ENCODE assay signal across 32 cellular contexts in genomic region chr11:57202282-57202681, GRCh38. TPM values are rescaled to one million over a fixed set of nuclear protein-coding genes. Genes with fewer than 3 reads are reported as not detected.
DNase-seq lines count a peak whose midpoint lies in the region; ATAC-seq and TF ChIP-seq lines count a peak whose summit lies in the region.
"Had no signal": no experiment of that assay in that cellular context is flagged by ENCODE, and none has a peak within 500 bp of the region (broad histone marks: within the 10 kb centered on the region; RNA-seq: fewer than 3 reads in every experiment).

No MANE protein-coding gene starts in this region.

- H3K9me3 ChIP-seq in suprapubic skin = no peaks in the 10 kb centered on the region
- H3K9me3 ChIP-seq: ovary, right lobe of liver, testis had no signal

- no peaks in the 10 kb centered on the region for H3K9me3 Mint-ChIP-seq in natural killer cell treated with Interleukin-12 subunit alpha and Interleukin-12 subunit beta and Interleukin-15 and Interleukin-18, amount 100 ng/mL, for 72 hours
- H3K9me3 Mint-ChIP-seq: CD4-positive, CD25-positive, alpha-beta regulatory T cell; effector memory CD8-positive, alpha-beta T cell; natural killer cell had no signal

- TF ChIP-seq CTCF in suprapubic skin (IDR thresholded peaks at IDR 0.05) = no peak

- 90% methylated on average over 2 of the region's 10 CpGs for WGBS in suprapubic skin

- H3K36me3 Mint-ChIP-seq in natural killer cell treated with Interleukin-12 subunit alpha and Interleukin-12 subunit beta and Interleukin-15 and Interleukin-18, amount 100 ng/mL, for 72 hours = no peaks in the 10 kb centered on the region
- H3K36me3 Mint-ChIP-seq: activated naive CD8-positive, alpha-beta T cell; CD4-positive, CD25-positive, alpha-beta regulatory T cell; natural killer cell had no signal

- no peak for ATAC-seq in natural killer cell treated with Interleukin-12 subunit alpha and Interleukin-12 subunit beta and Interleukin-15 and Interleukin-18, amount 100 ng/mL, for 72 hours
- ATAC-seq in left colon = no peak
- ATAC-seq: effector memory CD8-positive, alpha-beta T cell; natural killer cell; right lobe of liver had no signal

- DNase-seq in NCI-H1417 (lab: John Stamatoyannopoulos, UW) = peak; percentile 7 to 53 (median 20)
- DNase-seq in NCI-H1417 treated with DMSO at 0.1 percent for 48 hours (lab: John Stamatoyannopoulos, UW) = no peak
- peak; percentile 20 for DNase-seq in globus pallidus (ENCODE audit: low spot score)
- DNase-seq in medulla oblongata (ENCODE audit: extremely low spot score) = peak; percentile 65
- DNase-seq in suprapubic skin (ENCODE audit: low spot score in 2 of 2) = no peak
- no peak for DNase-seq in natural killer cell treated with Interleukin-12 subunit alpha and Interleukin-12 subunit beta and Interleukin-15 and Interleukin-18, amount 100 ng/mL, for 72 hours (ENCODE audit: low spot score)
- DNase-seq in H7 = no peak
- no peak for DNase-seq in left colon
- DNase-seq: 8988T; activated CD4-positive, alpha-beta T cell treated with anti-CD3 and anti-CD28 coated beads for 48 hours; activated CD8-positive, alpha-beta memory T cell treated with anti-CD3 and anti-CD28 coated beads for 24 hours; activated effector memory CD4-positive, alpha-beta T cell treated with Interleukin-2 at 50 U/mL for 16 hours; CD4-positive, CD25-positive, alpha-beta regulatory T cell; effector memory CD8-positive, alpha-beta T cell; foreskin fibroblast; GM23248; natural killer cell; NCI-H2171; NCI-H510A; ovary; right lobe of liver; SHP77 treated with DMSO at 0.1 percent for 48 hours; stimulated activated naive CD4-positive, alpha-beta T cell; SW 1271; T-helper 9 cell; testis had no signal

- TF ChIP-seq EP300 in suprapubic skin (IDR thresholded peaks at IDR 0.05) = no peak

- H3K36me3 ChIP-seq in suprapubic skin (no peaks in the 10 kb centered on the region), H7 (replicated peaks; ENCODE audit: control insufficient read depth, insufficient read depth, low read length) (no peaks in the 10 kb centered on the region)
- H3K36me3 ChIP-seq: cardiac muscle cell, ovary, right lobe of liver had no signal

- peaks cover 17% of the 10 kb centered on the region for H3K4me1 ChIP-seq in suprapubic skin
- H3K4me1 ChIP-seq: right lobe of liver, testis had no signal

- TF ChIP-seq POLR2A in suprapubic skin (IDR thresholded peaks at IDR 0.05) = no peak

- H3K4me3 Mint-ChIP-seq in natural killer cell treated with Interleukin-12 subunit alpha and Interleukin-12 subunit beta and Interleukin-15 and Interleukin-18, amount 100 ng/mL, for 72 hours = no peak overlapping the region
- H3K4me3 Mint-ChIP-seq: activated naive CD8-positive, alpha-beta T cell; CD4-positive, CD25-positive, alpha-beta regulatory T cell; effector memory CD8-positive, alpha-beta T cell; natural killer cell had no signal

- no peak overlapping the region for H3K27ac Mint-ChIP-seq in natural killer cell treated with Interleukin-12 subunit alpha and Interleukin-12 subunit beta and Interleukin-15 and Interleukin-18, amount 100 ng/mL, for 72 hours
- H3K27ac Mint-ChIP-seq: activated naive CD8-positive, alpha-beta T cell; CD4-positive, CD25-positive, alpha-beta regulatory T cell; effector memory CD8-positive, alpha-beta T cell; natural killer cell had no signal

- H3K27me3 ChIP-seq in suprapubic skin (peaks cover 9% of the 10 kb centered on the region), H7 (ENCODE audit: control insufficient read depth, insufficient read depth, low read length) (no peaks in the 10 kb centered on the region)
- H3K27me3 ChIP-seq: cardiac muscle cell, ovary, right lobe of liver, testis had no signal

- intact Hi-C loops in left colon (cut with DNase I, micrococcal nuclease) = no loop called here

- no peaks in the 10 kb centered on the region for H3K4me1 Mint-ChIP-seq in natural killer cell treated with Interleukin-12 subunit alpha and Interleukin-12 subunit beta and Interleukin-15 and Interleukin-18, amount 100 ng/mL, for 72 hours (ENCODE audit: low read depth in 2 of 2)
- H3K4me1 Mint-ChIP-seq: CD4-positive, CD25-positive, alpha-beta regulatory T cell; natural killer cell had no signal

- H3K4me3 ChIP-seq in suprapubic skin (no peak overlapping the region), H7 (ENCODE audit: insufficient read depth, low read depth, low read length) (no peak overlapping the region)
- H3K4me3 ChIP-seq: cardiac muscle cell, coronary artery, GM23248, ovary, right lobe of liver, testis had no signal

- H3K27me3 Mint-ChIP-seq in natural killer cell treated with Interleukin-12 subunit alpha and Interleukin-12 subunit beta and Interleukin-15 and Interleukin-18, amount 100 ng/mL, for 72 hours = peaks cover 22 to 24% of the 10 kb centered on the region in 2 donors

- peak overlapping the region; percentile 18 for H3K27ac ChIP-seq in suprapubic skin
- H3K27ac ChIP-seq: cardiac muscle cell, GM23248, ovary, right lobe of liver, testis, VCaP had no signal

RNA-seq across cellular contexts. Expression of gene LRRC55, which starts 20.5 kb away (rescaled TPM):
- under 1 TPM in 3 of 4 donors, not detected in 1; 0.08 to 0.24 (median 0.17) TPM for total RNA-seq in suprapubic skin
- not detected for total RNA-seq in natural killer cell treated with Interleukin-12 subunit alpha and Interleukin-12 subunit beta and Interleukin-15 and Interleukin-18, amount 100 ng/mL, for 72 hours
- 0.04 and 0.10 TPM in 2 replicates for total RNA-seq in H7 (2014; rRNA removed; shearing (Covaris generic))
- under 1 TPM; 0.09 to 0.45 TPM for total RNA-seq in left colon
- total RNA-seq: CD4-positive, CD25-positive, alpha-beta regulatory T cell; GM23248; LHCN-M2; mononuclear cell; natural killer cell had no signal

RNA-seq across cellular contexts. Expression of gene APLNR, which starts 34.8 kb away (rescaled TPM):
- total RNA-seq in suprapubic skin (1 to 10 TPM in 2 of 4 donors, under 1 TPM in 2; 0.42 to 2.2 (median 1.2) TPM), left colon (1 to 10 TPM; 3.5 to 3.6 TPM)
- not detected for total RNA-seq in natural killer cell treated with Interleukin-12 subunit alpha and Interleukin-12 subunit beta and Interleukin-15 and Interleukin-18, amount 100 ng/mL, for 72 hours
- 1.4 and 3.4 TPM in 2 replicates for total RNA-seq in H7 (2014; rRNA removed; shearing (Covaris generic))
- total RNA-seq: CD4-positive, CD25-positive, alpha-beta regulatory T cell; GM23248; mononuclear cell had no signal

Comparison
In these comparisons a context has a peak if more than half of its experiments do, and no peak if none do; other contexts are left out.
1. DNase-seq: peak in NCI-H1417 (3 of 3), globus pallidus (single experiment) and medulla oblongata (single experiment); none in NCI-H1417 treated with DMSO at 0.1 percent for 48 hours (single experiment), suprapubic skin (0 of 2), natural killer cell treated with Interleukin-12 subunit alpha and Interleukin-12 subunit beta and Interleukin-15 and Interleukin-18, amount 100 ng/mL, for 72 hours (single experiment), H7 (single experiment) and left colon (0 of 2).